In genomic region chr5:61327761-61328753, GRCh38 we compare ENCODE assay signal across 9 cellular contexts. TPM values are rescaled to one million over a fixed set of nuclear protein-coding genes. Genes with fewer than 3 reads are reported as not detected.
DNase-seq lines count a peak whose midpoint lies in the region; ATAC-seq, FAIRE-seq and TF ChIP-seq lines count a peak whose summit lies in the region.
"Had no signal": no experiment of that assay in that cellular context is flagged by ENCODE, and none has a peak within 500 bp of the region (broad histone marks: within the 10 kb centered on the region; RNA-seq: fewer than 3 reads in every experiment).

No MANE protein-coding gene starts in this region.

- peak overlapping the region in 1 of 11 experiments; percentile 22; a peak in 1 of 22 replicates for H3K9ac ChIP-seq in BLaER1 treated with 17β-estradiol and CSF1 and Interleukin-3, amounts not matched to agents 10 nM and 100 nM
- no peak overlapping the region for H3K9ac ChIP-seq in KMS-11

- H3K27me3 ChIP-seq in BLaER1 treated with 17β-estradiol and CSF1 and Interleukin-3, amounts not matched to agents 10 nM and 100 nM: no peaks in the 10 kb centered on the region
- 0 out of 2 replicates have a peak, but pooled peaks cover 4% of the 10 kb centered on the region for H3K27me3 ChIP-seq in KMS-11 (ENCODE audit: insufficient read depth, low read depth)
- no peaks in the 10 kb centered on the region for H3K27me3 ChIP-seq in bronchial epithelial cell (ENCODE audit: control insufficient read depth, insufficient read depth, low read length)

- no peaks in the 10 kb centered on the region for H3K9me3 ChIP-seq in BLaER1 treated with 17β-estradiol and CSF1 and Interleukin-3, amounts not matched to agents 10 nM and 100 nM (replicated peaks in 1 of 11)

- H3K36me3 ChIP-seq in BLaER1 treated with 17β-estradiol and CSF1 and Interleukin-3, amounts not matched to agents 10 nM and 100 nM: no peaks in the 10 kb centered on the region
- H3K36me3 ChIP-seq in KMS-11 (ENCODE audit: insufficient read depth) (no peaks in the 10 kb centered on the region), bronchial epithelial cell (ENCODE audit: control insufficient read depth, insufficient read depth, low read length) (no peaks in the 10 kb centered on the region)

- H3K4me2 ChIP-seq in BLaER1 treated with 17β-estradiol and CSF1 and Interleukin-3, amounts not matched to agents 10 nM and 100 nM: peak overlapping the region; percentile 32 to 97 (median 92); a peak in 21 of 22 replicates
- H3K4me2 ChIP-seq in KMS-11: peak overlapping the region; percentile 3; the same call in 1 of the 2 replicates

- peaks cover 28 to 63% (median 35%) of the 10 kb centered on the region in 10 experiments for H3K4me1 ChIP-seq in BLaER1 treated with 17β-estradiol and CSF1 and Interleukin-3, amounts not matched to agents 10 nM and 100 nM
- peaks cover 36% of the 10 kb centered on the region for H3K4me1 ChIP-seq in KMS-11 (ENCODE audit: low read depth, poor library complexity, severe bottlenecking)

- H3K9me3 Mint-ChIP-seq in stimulated activated effector memory CD8-positive, alpha-beta T cell treated with anti-CD3 and anti-CD28 coated beads, Interleukin-12 subunit alpha, Interleukin-12 subunit beta, amount 100 ng/mL, for 72 hours: peaks cover 4% of the 10 kb centered on the region

- peak overlapping the region; percentile 88 for H3K4me3 Mint-ChIP-seq in stimulated activated effector memory CD8-positive, alpha-beta T cell treated with anti-CD3 and anti-CD28 coated beads, Interleukin-12 subunit alpha, Interleukin-12 subunit beta, amount 100 ng/mL, for 72 hours

- H3K4me3 ChIP-seq in BLaER1 treated with 17β-estradiol and CSF1 and Interleukin-3, amounts not matched to agents 10 nM and 100 nM: no peak overlapping the region
- H3K4me3 ChIP-seq in KMS-11 (IDR thresholded peaks at IDR 0.05; ENCODE audit: insufficient read depth, low read depth, low read length) (no peak overlapping the region), bronchial epithelial cell (ENCODE audit: low read depth, low read length) (no peak overlapping the region)

- peaks cover 3 to 9% (median 6%) of the 10 kb centered on the region in 11 experiments; a peak in 15 of 22 replicates for H4K20me1 ChIP-seq in BLaER1 treated with 17β-estradiol and CSF1 and Interleukin-3, amounts not matched to agents 10 nM and 100 nM
- no peaks in the 10 kb centered on the region for H4K20me1 ChIP-seq in KMS-11 (ENCODE audit: insufficient read depth)

- TF ChIP-seq CTCF in KMS-11 (conservative IDR thresholded peaks at IDR 0.05; ENCODE audit: low read depth, low read length): no peak
- TF ChIP-seq CTCF in bronchial epithelial cell (IDR thresholded peaks at IDR 0.05; ENCODE audit: insufficient read depth, low read length, severe bottlenecking): no peak

- DNase-seq in bronchial epithelial cell (ENCODE audit: low read depth) (peak; percentile 91), DMS79 (lab: John Stamatoyannopoulos, UW) (no peak), NCI-H1092 treated with DMSO at 0.1 percent for 48 hours (lab: John Stamatoyannopoulos, UW) (no peak), HTR-8/SVneo (ENCODE audit: insufficient read length, low spot score) (no peak)
- peak; percentile 25 to 70 for DNase-seq in stimulated activated effector memory CD8-positive, alpha-beta T cell treated with anti-CD3 and anti-CD28 coated beads, Interleukin-12 subunit alpha, Interleukin-12 subunit beta, amount 100 ng/mL, for 72 hours (ENCODE audit: low spot score in 2 of 2)

- peaks cover 42% of the 10 kb centered on the region for H3K4me1 Mint-ChIP-seq in stimulated activated effector memory CD8-positive, alpha-beta T cell treated with anti-CD3 and anti-CD28 coated beads, Interleukin-12 subunit alpha, Interleukin-12 subunit beta, amount 100 ng/mL, for 72 hours

- FAIRE-seq in bronchial epithelial cell (lab: Jason Lieb, UNC): peak; percentile 77
- no peak for FAIRE-seq in HTR-8/SVneo (lab: Jason Lieb, UNC)
- FAIRE-seq: colon had no signal

- peak overlapping the region in 8 of 11 experiments; percentile 32 to 95 (median 93); a peak in 11 of 22 replicates for H3K27ac ChIP-seq in BLaER1 treated with 17β-estradiol and CSF1 and Interleukin-3, amounts not matched to agents 10 nM and 100 nM
- no peak overlapping the region for H3K27ac ChIP-seq in KMS-11

- H3K27ac Mint-ChIP-seq in stimulated activated effector memory CD8-positive, alpha-beta T cell treated with anti-CD3 and anti-CD28 coated beads, Interleukin-12 subunit alpha, Interleukin-12 subunit beta, amount 100 ng/mL, for 72 hours: peak overlapping the region; percentile 38

- H3K79me2 ChIP-seq in KMS-11 (ENCODE audit: insufficient read depth, low read depth): no peaks in the 10 kb centered on the region; the same call in 1 of the 2 replicates

- H3K36me3 Mint-ChIP-seq in stimulated activated effector memory CD8-positive, alpha-beta T cell treated with anti-CD3 and anti-CD28 coated beads, Interleukin-12 subunit alpha, Interleukin-12 subunit beta, amount 100 ng/mL, for 72 hours: peaks cover 32% of the 10 kb centered on the region

- peak; percentile 36 for ATAC-seq in GM21360 (IDR thresholded peaks at IDR 0.05; ENCODE audit: unreplicated experiment)
- ATAC-seq in stimulated activated effector memory CD8-positive, alpha-beta T cell treated with anti-CD3 and anti-CD28 coated beads, Interleukin-12 subunit alpha, Interleukin-12 subunit beta, amount 100 ng/mL, for 72 hours: peak; percentile 60

- H2AFZ ChIP-seq in KMS-11 (ENCODE audit: low read depth): no peak overlapping the region

RNA-seq across cellular contexts. Expression of gene ZSWIM6, which starts 4.0 kb away (rescaled TPM):
- total RNA-seq in bronchial epithelial cell: 5.6 and 5.8 TPM in 2 replicates

Comparison
In these comparisons a context has a peak if more than half of its experiments do, and no peak if none do; other contexts are left out.
1. DNase-seq: peak in bronchial epithelial cell (single experiment) and stimulated activated effector memory CD8-positive, alpha-beta T cell treated with anti-CD3 and anti-CD28 coated beads, Interleukin-12 subunit alpha, Interleukin-12 subunit beta, amount 100 ng/mL, for 72 hours (2 of 2); none in DMS79 (single experiment), NCI-H1092 treated with DMSO at 0.1 percent for 48 hours (single experiment) and HTR-8/SVneo (single experiment).